13 cellular contexts compared by ENCODE assay signal in genomic region chrX:120753413-120754251, GRCh38.
A peak's percentile ranks its signal among the peaks of the same experiment; 100 is the strongest.
DNase-seq lines count a peak whose midpoint lies in the region; ATAC-seq and TF ChIP-seq lines count a peak whose summit lies in the region.
"Had no signal": no experiment of that assay in that cellular context is flagged by ENCODE, and none has a peak within 500 bp of the region (broad histone marks: within the 10 kb centered on the region; RNA-seq: fewer than 3 reads in every experiment).

No MANE protein-coding gene starts in this region.

- no peaks in the 10 kb centered on the region for H3K36me3 ChIP-seq in vagina
- H3K36me3 ChIP-seq: heart right ventricle, prostate gland had no signal

- ATAC-seq in GM19463 (IDR thresholded peaks at IDR 0.05; ENCODE audit: unreplicated experiment) (peak; percentile 28), memory B cell (ENCODE audit: low read depth) (peak; percentile 41), HG03469 (IDR thresholded peaks at IDR 0.05; ENCODE audit: unreplicated experiment) (no peak), GM19395 (IDR thresholded peaks at IDR 0.05; ENCODE audit: unreplicated experiment) (no peak)
- ATAC-seq: heart right ventricle had no signal

- CTCF ChIA-PET in GM10248 (lab: Yijun Ruan, JAX) = interaction anchor here (1.1 to 4.6 kb wide), 2 partner anchors 16 to 21 kb away, joined by 4 to 24 read pairs; no protein-coding TSS in a partner anchor

- H3K9me3 Mint-ChIP-seq in T-helper 2 cell treated with Interferon-gamma antibody and Interleukin-4, amounts not matched to agents 5 μg/mL and 100 μg/mL, for 36 hours = no peaks in the 10 kb centered on the region
- H3K9me3 Mint-ChIP-seq in memory B cell = no peaks in the 10 kb centered on the region

- H3K36me3 Mint-ChIP-seq in T-helper 2 cell treated with Interferon-gamma antibody and Interleukin-4, amounts not matched to agents 5 μg/mL and 100 μg/mL, for 36 hours (ENCODE audit: low read depth) = no peaks in the 10 kb centered on the region
- H3K36me3 Mint-ChIP-seq in memory B cell = no peaks in the 10 kb centered on the region

- no peak for TF ChIP-seq POLR2A in vagina (IDR thresholded peaks at IDR 0.05)

- H3K27ac Mint-ChIP-seq in T-helper 2 cell treated with Interferon-gamma antibody and Interleukin-4, amounts not matched to agents 5 μg/mL and 100 μg/mL, for 36 hours = no peak overlapping the region
- H3K27ac Mint-ChIP-seq in memory B cell = peak overlapping the region; percentile 94

- H3K4me1 ChIP-seq in vagina = no peaks in the 10 kb centered on the region
- H3K4me1 ChIP-seq: heart right ventricle, prostate gland had no signal

- DNase-seq in GM10248 (ENCODE audit: extremely low spot score) = peak; percentile 23
- no peak for DNase-seq in T-helper 2 cell treated with Interferon-gamma antibody and Interleukin-4, amounts not matched to agents 5 μg/mL and 100 μg/mL, for 36 hours (ENCODE audit: low spot score)
- no peak for DNase-seq in memory B cell (ENCODE audit: low spot score in 2 of 2)
- DNase-seq in cortex of kidney (lab: John Stamatoyannopoulos, UW) = no peak
- no peak for DNase-seq in vagina (ENCODE audit: extremely low spot score in 2 of 2)
- DNase-seq: Calu3, heart right ventricle had no signal

- H3K4me3 ChIP-seq in vagina = no peak overlapping the region
- H3K4me3 ChIP-seq: heart right ventricle, lung, prostate gland had no signal

- intact Hi-C loops in vagina (cut with DNase I) = no loop called here

- TF ChIP-seq CTCF in GM10248 (IDR thresholded peaks at IDR 0.05; ENCODE audit: control extremely low read depth, extremely low read depth, low read depth, missing control alignments) (no peak), vagina (IDR thresholded peaks at IDR 0.05) (no peak)

- peaks cover 34% of the 10 kb centered on the region for H3K4me1 Mint-ChIP-seq in T-helper 2 cell treated with Interferon-gamma antibody and Interleukin-4, amounts not matched to agents 5 μg/mL and 100 μg/mL, for 36 hours (ENCODE audit: low read depth)
- peaks cover 65% of the 10 kb centered on the region for H3K4me1 Mint-ChIP-seq in memory B cell

- no peaks in the 10 kb centered on the region for H3K27me3 ChIP-seq in vagina
- H3K27me3 ChIP-seq: heart right ventricle had no signal

- H3K27ac ChIP-seq in vagina = no peak overlapping the region
- H3K27ac ChIP-seq: heart right ventricle, prostate gland, VCaP had no signal

- H3K27me3 Mint-ChIP-seq in T-helper 2 cell treated with Interferon-gamma antibody and Interleukin-4, amounts not matched to agents 5 μg/mL and 100 μg/mL, for 36 hours (ENCODE audit: low read depth) = no peaks in the 10 kb centered on the region
- no peaks in the 10 kb centered on the region for H3K27me3 Mint-ChIP-seq in memory B cell

- H3K9me3 ChIP-seq in vagina = no peaks in the 10 kb centered on the region
- H3K9me3 ChIP-seq: heart right ventricle, prostate gland had no signal

- POLR2A ChIA-PET in GM10248 (lab: Yijun Ruan, JAX) = no interaction called here

- peak overlapping the region; percentile 18 for H3K4me3 Mint-ChIP-seq in T-helper 2 cell treated with Interferon-gamma antibody and Interleukin-4, amounts not matched to agents 5 μg/mL and 100 μg/mL, for 36 hours
- peak overlapping the region; percentile 55 for H3K4me3 Mint-ChIP-seq in memory B cell

Comparison
In these comparisons a context has a peak if more than half of its experiments do, and no peak if none do; other contexts are left out.
1. ATAC-seq: peak in GM19463 (single experiment) and memory B cell (single experiment); none in HG03469 (single experiment) and GM19395 (single experiment).